In the genomic region with DNA sequence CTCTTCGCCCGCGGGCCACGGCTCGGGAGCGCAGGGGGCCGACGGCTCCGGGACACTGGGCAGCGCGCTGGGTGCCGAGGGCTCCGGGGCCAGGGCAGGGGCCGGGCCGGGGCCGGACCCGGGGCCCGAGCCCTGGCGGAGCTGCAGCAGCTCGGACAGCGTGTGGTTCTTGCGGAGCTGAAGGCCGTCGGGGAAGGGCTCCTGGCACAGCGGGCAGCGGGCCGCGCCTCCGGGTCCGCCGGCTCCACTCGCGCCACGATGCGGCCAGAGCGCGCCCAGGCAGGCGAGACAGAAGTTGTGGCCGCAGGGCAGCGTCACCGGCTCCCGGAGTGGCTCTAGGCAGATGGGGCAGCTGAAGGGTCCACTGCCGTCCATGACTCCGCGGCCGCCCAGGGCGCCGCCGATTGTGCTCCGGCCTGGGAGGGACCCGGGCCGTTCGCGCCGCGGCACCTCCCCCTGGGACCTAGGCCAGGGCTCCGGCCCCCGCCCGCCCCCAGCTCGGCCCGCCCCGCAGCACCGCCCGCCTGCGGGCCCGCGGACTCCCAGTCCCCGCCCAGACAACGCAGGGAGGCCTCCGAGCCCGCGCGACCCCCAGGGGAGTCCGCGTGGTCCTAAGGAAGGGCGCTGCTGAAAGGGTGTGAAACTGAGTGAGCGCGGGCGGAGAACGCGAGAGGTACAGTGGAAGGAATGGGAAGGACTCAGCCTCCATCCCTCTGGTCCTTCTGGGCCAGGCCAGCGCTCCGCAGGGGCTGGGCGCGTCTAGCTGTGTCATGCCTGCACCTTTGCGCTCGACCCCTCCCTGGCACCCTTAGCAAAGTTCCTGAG, we compare ENCODE assay signal across 1 cellular context.
TF ChIP-seq lines count a peak whose summit lies in the region.

A gene with protein sequence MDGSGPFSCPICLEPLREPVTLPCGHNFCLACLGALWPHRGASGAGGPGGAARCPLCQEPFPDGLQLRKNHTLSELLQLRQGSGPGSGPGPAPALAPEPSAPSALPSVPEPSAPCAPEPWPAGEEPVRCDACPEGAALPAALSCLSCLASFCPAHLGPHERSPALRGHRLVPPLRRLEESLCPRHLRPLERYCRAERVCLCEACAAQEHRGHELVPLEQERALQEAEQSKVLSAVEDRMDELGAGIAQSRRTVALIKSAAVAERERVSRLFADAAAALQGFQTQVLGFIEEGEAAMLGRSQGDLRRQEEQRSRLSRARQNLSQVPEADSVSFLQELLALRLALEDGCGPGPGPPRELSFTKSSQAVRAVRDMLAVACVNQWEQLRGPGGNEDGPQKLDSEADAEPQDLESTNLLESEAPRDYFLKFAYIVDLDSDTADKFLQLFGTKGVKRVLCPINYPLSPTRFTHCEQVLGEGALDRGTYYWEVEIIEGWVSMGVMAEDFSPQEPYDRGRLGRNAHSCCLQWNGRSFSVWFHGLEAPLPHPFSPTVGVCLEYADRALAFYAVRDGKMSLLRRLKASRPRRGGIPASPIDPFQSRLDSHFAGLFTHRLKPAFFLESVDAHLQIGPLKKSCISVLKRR (minus strand): TSS at position 408 of the 825 bp plus-strand sequence. CDS start 33 bp downstream, at position 375.

TF ChIP-seq in HCT116, 20 proteins besides CTCF, POLR2A, EP300 and RAD21:
- TF ChIP-seq, protein P1, sequence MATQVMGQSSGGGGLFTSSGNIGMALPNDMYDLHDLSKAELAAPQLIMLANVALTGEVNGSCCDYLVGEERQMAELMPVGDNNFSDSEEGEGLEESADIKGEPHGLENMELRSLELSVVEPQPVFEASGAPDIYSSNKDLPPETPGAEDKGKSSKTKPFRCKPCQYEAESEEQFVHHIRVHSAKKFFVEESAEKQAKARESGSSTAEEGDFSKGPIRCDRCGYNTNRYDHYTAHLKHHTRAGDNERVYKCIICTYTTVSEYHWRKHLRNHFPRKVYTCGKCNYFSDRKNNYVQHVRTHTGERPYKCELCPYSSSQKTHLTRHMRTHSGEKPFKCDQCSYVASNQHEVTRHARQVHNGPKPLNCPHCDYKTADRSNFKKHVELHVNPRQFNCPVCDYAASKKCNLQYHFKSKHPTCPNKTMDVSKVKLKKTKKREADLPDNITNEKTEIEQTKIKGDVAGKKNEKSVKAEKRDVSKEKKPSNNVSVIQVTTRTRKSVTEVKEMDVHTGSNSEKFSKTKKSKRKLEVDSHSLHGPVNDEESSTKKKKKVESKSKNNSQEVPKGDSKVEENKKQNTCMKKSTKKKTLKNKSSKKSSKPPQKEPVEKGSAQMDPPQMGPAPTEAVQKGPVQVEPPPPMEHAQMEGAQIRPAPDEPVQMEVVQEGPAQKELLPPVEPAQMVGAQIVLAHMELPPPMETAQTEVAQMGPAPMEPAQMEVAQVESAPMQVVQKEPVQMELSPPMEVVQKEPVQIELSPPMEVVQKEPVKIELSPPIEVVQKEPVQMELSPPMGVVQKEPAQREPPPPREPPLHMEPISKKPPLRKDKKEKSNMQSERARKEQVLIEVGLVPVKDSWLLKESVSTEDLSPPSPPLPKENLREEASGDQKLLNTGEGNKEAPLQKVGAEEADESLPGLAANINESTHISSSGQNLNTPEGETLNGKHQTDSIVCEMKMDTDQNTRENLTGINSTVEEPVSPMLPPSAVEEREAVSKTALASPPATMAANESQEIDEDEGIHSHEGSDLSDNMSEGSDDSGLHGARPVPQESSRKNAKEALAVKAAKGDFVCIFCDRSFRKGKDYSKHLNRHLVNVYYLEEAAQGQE (IDR thresholded peaks at IDR 0.05; ENCODE audit: low read depth): no peak
- no peak for TF ChIP-seq CBX3 (IDR thresholded peaks at IDR 0.05; ENCODE audit: low read depth)
- no peak for TF ChIP-seq ELF1 (IDR thresholded peaks at IDR 0.05; ENCODE audit: borderline replicate concordance, low read depth)
- peak; percentile 88 for TF ChIP-seq POLR2AphosphoS5 (IDR thresholded peaks at IDR 0.05; ENCODE audit: low read depth, low read length)
- TF ChIP-seq SRF (IDR thresholded peaks at IDR 0.05; ENCODE audit: low read depth): no peak
- TF ChIP-seq SP1 (IDR thresholded peaks at IDR 0.05; ENCODE audit: low read depth): no peak
- no peak for TF ChIP-seq EZH2phosphoT487 (IDR thresholded peaks at IDR 0.05; ENCODE audit: borderline replicate concordance)
- no peak for TF ChIP-seq YY1 (IDR thresholded peaks at IDR 0.05; ENCODE audit: extremely low read depth, insufficient replicate concordance, low read depth, low read length)
- no peak for TF ChIP-seq EGR1 (IDR thresholded peaks at IDR 0.05; ENCODE audit: low read depth)
- TF ChIP-seq SIN3A (IDR thresholded peaks at IDR 0.05; ENCODE audit: low read depth): no peak
- TF ChIP-seq CEBPB (IDR thresholded peaks at IDR 0.05; ENCODE audit: low read depth): no peak
- TF ChIP-seq ZFX (IDR thresholded peaks at IDR 0.05): peak; percentile 91; the same call in 1 of the 2 replicates
TF ChIP-seq in HCT116: peak in this region for 2.
